In genomic region chr10:26251925-26252324, GRCh38 we compare ENCODE assay signal across 36 cellular contexts. TPM values are rescaled to one million over a fixed set of nuclear protein-coding genes. Genes with fewer than 3 reads are reported as not detected.
"Had no signal": no experiment of that assay in that cellular context is flagged by ENCODE, and none has a peak within 500 bp of the region (broad histone marks: within the 10 kb centered on the region; RNA-seq: fewer than 3 reads in every experiment).

No MANE protein-coding gene starts in this region.

- H3K36me3 ChIP-seq: adrenal gland, MG63 had no signal

- H3K27ac ChIP-seq: adrenal gland, body of pancreas, VCaP had no signal

- DNase-seq: activated B cell treated with CpG ODN at 0.5 μM for 24 hours; activated CD4-positive, alpha-beta T cell treated with anti-CD3 and anti-CD28 coated beads for 4 hours; activated CD4-positive, CD25-positive, alpha-beta regulatory T cell treated with anti-CD3 and anti-CD28 coated beads, Interleukin-2, amount 50 U/mL, for 72 hours; activated CD8-positive, alpha-beta T cell treated with anti-CD3 and anti-CD28 coated beads for 36 hours; activated gamma-delta T cell treated with Interleukin-2 at 50 U/mL for 16 hours; activated naive CD4-positive, alpha-beta T cell treated with anti-CD3 and anti-CD28 coated beads for 36 hours; activated T-cell treated with anti-CD3 and anti-CD28 coated beads for 4 hours; activated T-cell treated with anti-CD3 and anti-CD28 coated beads, Interleukin-2, amount 50 U/mL, for 4 hours; adrenal gland; body of pancreas; central memory CD4-positive, alpha-beta T cell; Karpas-422; KBM-7; MG63; NCI-H1048; NCI-H1436 treated with DMSO at 0.1 percent for 48 hours; NCI-H1694 treated with DMSO at 0.1 percent for 48 hours; NCI-H2029 treated with DMSO at 0.1 percent for 48 hours; NCI-H2107; NCI-H226; NCI-H446 treated with DMSO at 0.1 percent for 48 hours; NCI-H524; NCI-H69; NCI-H82; SIG-M5; SW 1271; T-helper 1 cell; T-helper 2 cell; T-helper 9 cell had no signal

- H3K4me3 ChIP-seq: adrenal gland, body of pancreas, MG63 had no signal

- H3K9me3 ChIP-seq: adrenal gland, body of pancreas, MG63 had no signal

- ATAC-seq: activated CD8-positive, alpha-beta T cell treated with anti-CD3 and anti-CD28 coated beads for 36 hours; activated naive CD4-positive, alpha-beta T cell treated with anti-CD3 and anti-CD28 coated beads, Interleukin-2, amount 50 U/mL, for 72 hours; activated T-cell treated with anti-CD3 and anti-CD28 coated beads, Interleukin-2, amount 50 U/mL, for 4 hours; body of pancreas; Panc1; Right ventricle myocardium inferior had no signal

- H3K4me1 ChIP-seq: adrenal gland, body of pancreas had no signal

- H3K27me3 ChIP-seq: adrenal gland, body of pancreas had no signal

RNA-seq across cellular contexts. Expression of gene GAD2, which starts 35.4 kb away (rescaled TPM):
- total RNA-seq: activated B cell treated with CpG ODN at 0.5 μM for 24 hours; activated CD8-positive, alpha-beta T cell treated with anti-CD3 and anti-CD28 coated beads for 36 hours; activated naive CD4-positive, alpha-beta T cell treated with anti-CD3 and anti-CD28 coated beads for 36 hours; activated naive CD4-positive, alpha-beta T cell treated with anti-CD3 and anti-CD28 coated beads, Interleukin-2, amount 50 U/mL, for 72 hours; activated T-cell treated with anti-CD3 and anti-CD28 coated beads, Interleukin-2, amount 50 U/mL, for 4 hours; activated T-helper 1 cell treated with anti-CD3 and anti-CD28 coated beads, Interleukin-12 subunit alpha, Interleukin-12 subunit beta, Interleukin-2, Interleukin-4 antibody, amounts not matched to agents 30 ng/mL and 10 ng/mL and 1 ng/mL, durations not matched to agents 14 hours and 24 hours and 36 hours; adrenal gland; astrocyte; Right ventricle myocardium inferior; RPMI7951 had no signal
- polyA plus RNA-seq: adrenal gland had no signal
